ENCODE assay signal across 19 cellular contexts in the genomic region with DNA sequence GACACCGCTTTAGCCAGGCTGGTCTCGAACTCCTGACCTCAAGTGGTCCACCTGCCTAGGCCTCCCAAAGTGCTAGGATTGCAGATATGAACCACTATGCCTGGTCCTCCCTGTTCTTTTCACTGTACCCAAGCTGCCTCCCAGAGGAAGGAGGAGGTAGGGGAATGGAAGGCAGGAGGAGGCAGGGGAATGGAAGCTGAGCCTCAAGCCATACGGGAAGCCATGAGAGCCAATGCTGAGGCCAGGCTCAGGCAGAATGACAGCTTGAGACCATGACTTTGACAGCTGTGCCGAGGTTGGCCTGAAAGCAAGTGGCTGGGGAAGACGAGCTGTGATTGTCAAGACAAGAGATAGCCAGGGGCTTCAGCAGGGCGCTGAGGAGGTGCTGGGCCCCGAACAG. TPM values are rescaled to one million over a fixed set of nuclear protein-coding genes. Genes with fewer than 3 reads are reported as not detected.
DNase-seq lines count a peak whose midpoint lies in the region; ATAC-seq, FAIRE-seq and TF ChIP-seq lines count a peak whose summit lies in the region.
"Had no signal": no experiment of that assay in that cellular context is flagged by ENCODE, and none has a peak within 500 bp of the region (broad histone marks: within the 10 kb centered on the region; RNA-seq: fewer than 3 reads in every experiment).

No MANE protein-coding gene starts in this region.

- WGBS in A549 (ENCODE audit: missing lambda C conversion rate): 64% methylated on average over 7 of the region's 7 CpGs

- TF ChIP-seq CTCF in A549 (IDR thresholded peaks at IDR 0.05): no peak
- TF ChIP-seq CTCF in GM10248 (IDR thresholded peaks at IDR 0.05; ENCODE audit: control extremely low read depth, extremely low read depth, low read depth, missing control alignments): peak; percentile 20
- peak; percentile 32 for TF ChIP-seq CTCF in epithelial cell of proximal tubule (conservative IDR thresholded peaks at IDR 0.05; ENCODE audit: low read depth, low read length)
- no peak for TF ChIP-seq CTCF in uterus (IDR thresholded peaks at IDR 0.05)

- H3K4me2 ChIP-seq in A549: no peak overlapping the region

- TF ChIP-seq RAD21 in A549 (conservative IDR thresholded peaks at IDR 0.05 in 1 of 2, IDR thresholded peaks at IDR 0.05 in 1 of 2): 0 out of 5 replicates have a peak, but pooled peaks of 1 of the 2 experiments have one; percentile 17

- peaks cover 0 to 9% of the 10 kb centered on the region in 2 donors for H3K27me3 ChIP-seq in uterus

- intact Hi-C loops in uterus (cut with DNase I; ENCODE audit: low total_unique reads): no loop called here

- H3K4me3 ChIP-seq in A549 (no peak overlapping the region), epithelial cell of proximal tubule (ENCODE audit: low read depth, low read length) (no peak overlapping the region), uterus (no peak overlapping the region)
- H3K4me3 ChIP-seq: heart right ventricle, mucosa of descending colon had no signal

- no peaks in the 10 kb centered on the region for H3K9me3 ChIP-seq in A549
- H3K9me3 ChIP-seq in uterus: no peaks in the 10 kb centered on the region
- H3K9me3 ChIP-seq: heart right ventricle, mucosa of descending colon had no signal

- peak in 1 of 2 experiments; percentile 52 for DNase-seq in A549 (ENCODE audit: low read depth in 1 of 2, low spot score in 1 of 2)
- no peak for DNase-seq in GM10248 (ENCODE audit: extremely low spot score)
- DNase-seq in RPMI7951 (ENCODE audit: low read depth): peak; percentile 56
- DNase-seq in epithelial cell of proximal tubule (ENCODE audit: low read depth): no peak
- DNase-seq in uterus: no peak
- no peak for DNase-seq in HuH-7 (ENCODE audit: low spot score)
- DNase-seq: activated CD4-positive, alpha-beta T cell treated with anti-CD3 and anti-CD28 coated beads for 48 hours; activated naive CD8-positive, alpha-beta T cell treated with anti-CD3 and anti-CD28 coated beads, Interleukin-2, amount 10 ng/mL, durations not matched to agents 7 days and 5 days; activated T-cell treated with anti-CD3 and anti-CD28 coated beads, Interleukin-2, amount 50 U/mL, for 4 hours; AML-193; heart right ventricle; mucosa of descending colon; NCI-H446 treated with DMSO at 0.1 percent for 48 hours; stimulated activated CD4-positive, alpha-beta T cell treated with anti-CD3 and anti-CD28 coated beads, Interleukin-12 subunit alpha, Interleukin-12 subunit beta, amount 100 ng/mL, for 4 hours had no signal

- CTCF ChIA-PET in A549 (lab: Yijun Ruan, JAX) (interaction anchor here (0.6 to 22.4 kb wide), 8 partner anchors 9 to 455 kb away, joined by 3 to 450 read pairs (median 4); partner anchors contain the start of genes MMP9 and ZNF335), GM10248 (lab: Yijun Ruan, JAX) (interaction anchor here (1.8 to 8.5 kb wide), 5 partner anchors 10 to 363 kb away, joined by 7 to 140 read pairs (median 39); partner anchors contain the start of genes MMP9 and ZNF335)

- TF ChIP-seq POLR2A in A549 (IDR thresholded peaks at IDR 0.05; ENCODE audit: low read length) (no peak), uterus (IDR thresholded peaks at IDR 0.05) (no peak)

- POLR2A ChIA-PET in A549 (lab: Yijun Ruan, JAX) (interaction anchor here (0.6 to 1.0 kb wide), 2 partner anchors 13 to 50 kb away, joined by 3 read pairs; partner anchors contain the start of gene ZNF335), GM10248 (lab: Yijun Ruan, JAX) (no interaction called here)

- peaks cover 5% of the 10 kb centered on the region for H3K4me1 ChIP-seq in A549
- no peaks in the 10 kb centered on the region for H3K4me1 ChIP-seq in uterus
- H3K4me1 ChIP-seq: heart right ventricle had no signal

- ATAC-seq in A549: peak in 1 of 2 experiments; percentile 42; a peak in 3 of 6 replicates
- ATAC-seq in HG03469 (IDR thresholded peaks at IDR 0.05; ENCODE audit: unreplicated experiment): no peak
- no peak for ATAC-seq in HG02678 (IDR thresholded peaks at IDR 0.05; ENCODE audit: unreplicated experiment)
- ATAC-seq: activated T-cell treated with anti-CD3 and anti-CD28 coated beads, Interleukin-2, amount 50 U/mL, for 4 hours; heart right ventricle; mucosa of descending colon had no signal

- no peak for TF ChIP-seq EP300 in A549 (IDR thresholded peaks at IDR 0.05)

- H3K27ac ChIP-seq in A549 (no peak overlapping the region), uterus (no peak overlapping the region)
- H3K27ac ChIP-seq: heart right ventricle had no signal

- FAIRE-seq in A549 (lab: Jason Lieb, UNC): no peak
- FAIRE-seq: colon had no signal

- no peaks in the 10 kb centered on the region for H3K36me3 ChIP-seq in uterus
- H3K36me3 ChIP-seq: heart right ventricle had no signal

TF ChIP-seq in A549, 52 proteins besides CTCF, POLR2A, EP300 and RAD21:
- TF ChIP-seq RNF2 (IDR thresholded peaks at IDR 0.05; ENCODE audit: borderline replicate concordance, low read depth) (no peak), MAFK (IDR thresholded peaks at IDR 0.05; ENCODE audit: partially characterized antibody) (peak; percentile 4), TFCP2L1 (CRISPR knock-in tag; IDR thresholded peaks at IDR 0.05) (no peak), ESRRA (IDR thresholded peaks at IDR 0.05; ENCODE audit: borderline replicate concordance, low read length) (no peak), ATOH8 (CRISPR knock-in tag; IDR thresholded peaks at IDR 0.05; ENCODE audit: low read depth) (no peak), CEBPB (IDR thresholded peaks at IDR 0.05) (no peak)

RNA-seq across cellular contexts. Expression of gene ZNF335, which starts 13.6 kb away (rescaled TPM):
- polyA plus RNA-seq in A549 (2011; rRNA removed) (7.3 and 8.4 TPM in 2 replicates), A549 (2017; fragmentation: RNase III; extraction: RNeasy Plus Mini Kit Qiagen cat#74134 plus additional on column Dnase treatment) (9.1 to 10.3 TPM (median 9.3 TPM) in 3 replicates)
- 15.0 and 17.8 TPM in 2 replicates for polyA plus RNA-seq in A549 (2012; cell fraction: cytosol; rRNA removed)
- polyA plus RNA-seq in A549 (2012; cell fraction: nucleus; rRNA removed): 58.4 and 78.4 TPM in 2 replicates
- polyA minus RNA-seq in A549 (2011; rRNA and poly(A)+ RNA removed): 22.3 and 31.1 TPM in 2 replicates
- 11.9 and 12.0 TPM in 2 replicates for total RNA-seq in RPMI7951 (2014; rRNA removed; shearing (Covaris generic))
- total RNA-seq in epithelial cell of proximal tubule (14.9 and 16.0 TPM in 2 replicates), uterus (10 to 100 TPM; 14.9 to 40.0 (median 29.0) TPM)

RNA-seq across cellular contexts. Expression of gene MMP9, which starts 23.1 kb away (rescaled TPM):
- polyA plus RNA-seq in A549 (2011; rRNA removed): 0.09 and 0.12 TPM in 2 replicates
- polyA plus RNA-seq in A549 (2012; cell fraction: cytosol; rRNA removed): 0.14 and 0.16 TPM in 2 replicates
- polyA plus RNA-seq in A549 (2012; cell fraction: nucleus; rRNA removed): 0.43 and 0.44 TPM in 2 replicates
- polyA plus RNA-seq in A549 (2017; fragmentation: RNase III; extraction: RNeasy Plus Mini Kit Qiagen cat#74134 plus additional on column Dnase treatment): 0.06 to 0.34 TPM (median 0.24 TPM) in 3 replicates
- polyA minus RNA-seq in A549 (2011; rRNA and poly(A)+ RNA removed): 0.21 TPM in 1 of 2 replicates, not detected in the other
- 3.0 and 4.7 TPM in 2 replicates for total RNA-seq in RPMI7951 (2014; rRNA removed; shearing (Covaris generic))
- total RNA-seq in epithelial cell of proximal tubule: 0.80 and 1.4 TPM in 2 replicates
- total RNA-seq in uterus: under 1 TPM in 2 of 4 donors, not detected in 2; 0.24 to 0.35 TPM
- total RNA-seq: T-helper 2 cell treated with Interferon-gamma antibody and Interleukin-4, amounts not matched to agents 100 ng/mL and 5 ng/mL, for 36 hours had no signal

RNA-seq across cellular contexts. Expression of gene SLC12A5, which starts 43.4 kb away (rescaled TPM):
- 3.0 and 3.5 TPM in 2 replicates for polyA plus RNA-seq in A549 (2011; rRNA removed)
- polyA plus RNA-seq in A549 (2012; cell fraction: cytosol; rRNA removed): 12.7 and 14.6 TPM in 2 replicates
- polyA plus RNA-seq in A549 (2012; cell fraction: nucleus; rRNA removed): 6.4 and 6.7 TPM in 2 replicates
- polyA plus RNA-seq in A549 (2017; fragmentation: RNase III; extraction: RNeasy Plus Mini Kit Qiagen cat#74134 plus additional on column Dnase treatment): 10.8 to 11.7 TPM (median 11.5 TPM) in 3 replicates
- 2.9 and 4.9 TPM in 2 replicates for polyA minus RNA-seq in A549 (2011; rRNA and poly(A)+ RNA removed)
- 0.96 TPM in 1 of 2 replicates, not detected in the other for total RNA-seq in RPMI7951 (2014; rRNA removed; shearing (Covaris generic))
- total RNA-seq in epithelial cell of proximal tubule: not detected in 2 replicates
- total RNA-seq in uterus: under 1 TPM in 1 of 4 donors, not detected in 3; 0.35 TPM
- total RNA-seq: activated T-cell treated with anti-CD3 and anti-CD28 coated beads, Interleukin-2, amount 50 U/mL, for 4 hours; subcutaneous adipose tissue had no signal

RNA-seq across cellular contexts. Expression of gene PCIF1, which starts 51.1 kb away (rescaled TPM):
- polyA plus RNA-seq in A549 (2011; rRNA removed) (19.7 and 24.3 TPM in 2 replicates), A549 (2017; fragmentation: RNase III; extraction: RNeasy Plus Mini Kit Qiagen cat#74134 plus additional on column Dnase treatment) (18.7 to 21.6 TPM (median 21.4 TPM) in 3 replicates)
- 35.9 and 44.3 TPM in 2 replicates for polyA plus RNA-seq in A549 (2012; cell fraction: cytosol; rRNA removed)
- polyA plus RNA-seq in A549 (2012; cell fraction: nucleus; rRNA removed): 42.9 and 44.2 TPM in 2 replicates
- polyA minus RNA-seq in A549 (2011; rRNA and poly(A)+ RNA removed): 33.1 and 40.2 TPM in 2 replicates
- 11.5 and 13.6 TPM in 2 replicates for total RNA-seq in RPMI7951 (2014; rRNA removed; shearing (Covaris generic))
- total RNA-seq in epithelial cell of proximal tubule (17.9 and 18.3 TPM in 2 replicates), uterus (10 to 100 TPM; 11.0 to 71.0 (median 40.0) TPM)

Comparison
In these comparisons a context has a peak if more than half of its experiments do, and no peak if none do; other contexts are left out.
1. CTCF ChIP-seq: peak in GM10248 (single experiment) and epithelial cell of proximal tubule (single experiment); none in A549 (single experiment) and uterus (0 of 4).